In genomic region chrX:38103857-38104812, GRCh38 we compare ENCODE assay signal across 12 cellular contexts.
A peak's percentile ranks its signal among the peaks of the same experiment; 100 is the strongest.
DNase-seq lines count a peak whose midpoint lies in the region; ATAC-seq and TF ChIP-seq lines count a peak whose summit lies in the region.
"Had no signal": no experiment of that assay in that cellular context is flagged by ENCODE, and none has a peak within 500 bp of the region (broad histone marks: within the 10 kb centered on the region; RNA-seq: fewer than 3 reads in every experiment).

No MANE protein-coding gene starts in this region.

- no peaks in the 10 kb centered on the region for H3K36me3 Mint-ChIP-seq in CD4-positive, alpha-beta T cell (ENCODE audit: low read depth)
- H3K36me3 Mint-ChIP-seq: activated naive CD4-positive, alpha-beta T cell treated with anti-CD3 and anti-CD28 coated beads, Interleukin-2, amount 50 U/mL, for 72 hours had no signal

- no peak overlapping the region for H3K27ac Mint-ChIP-seq in CD4-positive, alpha-beta T cell
- H3K27ac Mint-ChIP-seq: activated naive CD4-positive, alpha-beta T cell treated with anti-CD3 and anti-CD28 coated beads, Interleukin-2, amount 50 U/mL, for 72 hours had no signal

- H3K4me1 Mint-ChIP-seq in CD4-positive, alpha-beta T cell (ENCODE audit: low read depth) = no peaks in the 10 kb centered on the region

- H3K27me3 Mint-ChIP-seq in CD4-positive, alpha-beta T cell = no peaks in the 10 kb centered on the region

- DNase-seq in effector memory CD4-positive, alpha-beta T cell = no peak
- DNase-seq in SW480 (ENCODE audit: low spot score) (no peak), NAMALWA (ENCODE audit: low spot score) (no peak), Ammon's horn (ENCODE audit: low spot score) (no peak)
- DNase-seq in CD4-positive, alpha-beta T cell = no peak
- DNase-seq: DMS 273 treated with DMSO at 0.1 percent for 48 hours; MG63; stimulated activated naive CD8-positive, alpha-beta T cell treated with anti-CD3 and anti-CD28 coated beads, Interleukin-15, Interleukin-2, amounts not matched to agents 100 U/mL and 50 U/mL, for 24 hours had no signal

- no peaks in the 10 kb centered on the region for H3K9me3 ChIP-seq in effector memory CD4-positive, alpha-beta T cell (ENCODE audit: control insufficient read depth, low read length)
- H3K9me3 ChIP-seq in CD4-positive, alpha-beta T cell (ENCODE audit: control insufficient read depth, low read length) = peaks cover 9% of the 10 kb centered on the region
- H3K9me3 ChIP-seq: MG63 had no signal

- peak; percentile 85 for ATAC-seq in GM18870 (IDR thresholded peaks at IDR 0.05; ENCODE audit: unreplicated experiment)
- peak; percentile 79 for ATAC-seq in GM21717 (IDR thresholded peaks at IDR 0.05; ENCODE audit: unreplicated experiment)
- ATAC-seq in HG03280 (IDR thresholded peaks at IDR 0.05; ENCODE audit: unreplicated experiment) = peak; percentile 79
- ATAC-seq in CD4-positive, alpha-beta T cell (ENCODE audit: poor library complexity) = no peak
- ATAC-seq: activated naive CD4-positive, alpha-beta T cell treated with anti-CD3 and anti-CD28 coated beads, Interleukin-2, amount 50 U/mL, for 72 hours; stimulated activated naive CD8-positive, alpha-beta T cell treated with anti-CD3 and anti-CD28 coated beads, Interleukin-15, Interleukin-2, amounts not matched to agents 100 U/mL and 50 U/mL, for 24 hours had no signal

- intact Hi-C loops in CD4-positive, alpha-beta T cell (cut with DNase I, micrococcal nuclease) = no loop called here

- TF ChIP-seq CTCF in CD4-positive, alpha-beta T cell (IDR thresholded peaks at IDR 0.05) = no peak

- CTCF ChIA-PET in CD4-positive, alpha-beta T cell (lab: Charles Lee) = no interaction called here

- H3K4me3 ChIP-seq in effector memory CD4-positive, alpha-beta T cell (ENCODE audit: insufficient read depth, low read depth, low read length, poor library complexity, severe bottlenecking) = no peak overlapping the region
- H3K4me3 ChIP-seq: MG63 had no signal

- no peaks in the 10 kb centered on the region for H3K4me1 ChIP-seq in effector memory CD4-positive, alpha-beta T cell (ENCODE audit: control insufficient read depth, insufficient read depth, low read length, poor library complexity, severe bottlenecking)

- POLR2A ChIA-PET in CD4-positive, alpha-beta T cell (lab: Charles Lee) = no interaction called here

- H3K9me3 Mint-ChIP-seq in CD4-positive, alpha-beta T cell = no peaks in the 10 kb centered on the region
- H3K9me3 Mint-ChIP-seq: activated naive CD4-positive, alpha-beta T cell treated with anti-CD3 and anti-CD28 coated beads, Interleukin-2, amount 50 U/mL, for 72 hours had no signal

- H3K4me3 Mint-ChIP-seq in CD4-positive, alpha-beta T cell = no peak overlapping the region

- no peaks in the 10 kb centered on the region for H3K27me3 ChIP-seq in effector memory CD4-positive, alpha-beta T cell (replicated peaks; ENCODE audit: control insufficient read depth, insufficient read depth, low read length, poor library complexity, severe bottlenecking)
- no peaks in the 10 kb centered on the region for H3K27me3 ChIP-seq in CD4-positive, alpha-beta T cell (ENCODE audit: control insufficient read depth, insufficient read depth, low read length)
- H3K27me3 ChIP-seq: MG63 had no signal

- no peaks in the 10 kb centered on the region for H3K36me3 ChIP-seq in effector memory CD4-positive, alpha-beta T cell (ENCODE audit: control insufficient read depth, insufficient read depth, low read length)
- H3K36me3 ChIP-seq: MG63 had no signal

- peak overlapping the region; percentile 25 for H3K27ac ChIP-seq in effector memory CD4-positive, alpha-beta T cell (ENCODE audit: insufficient read depth, low read length, poor library complexity, severe bottlenecking)
- H3K27ac ChIP-seq in CD4-positive, alpha-beta T cell (ENCODE audit: low read depth, low read length) = no peak overlapping the region
